8 cellular contexts compared by ENCODE assay signal in the genomic region with DNA sequence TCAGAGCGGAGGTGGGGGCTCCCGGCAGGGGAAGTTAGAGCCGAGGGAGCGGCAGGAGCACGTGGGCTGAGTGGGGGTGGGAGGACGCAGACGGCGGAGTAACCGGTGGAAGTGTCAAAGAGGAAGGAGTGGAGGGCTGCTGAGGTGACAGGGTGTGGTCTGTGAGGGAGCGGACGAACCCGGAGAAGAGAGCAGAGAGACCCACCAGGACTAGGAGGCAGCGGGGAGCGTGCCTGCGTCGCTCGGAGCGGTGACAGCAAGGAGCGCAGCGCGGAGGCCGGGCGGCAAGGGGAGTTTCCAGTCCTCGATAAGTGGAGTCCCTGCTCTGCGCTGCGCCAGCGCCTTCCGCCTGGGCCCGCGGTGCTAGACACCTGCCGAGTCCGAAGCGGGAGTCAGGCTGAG.
A peak's percentile ranks its signal among the peaks of the same experiment; 100 is the strongest.
DNase-seq lines count a peak whose midpoint lies in the region; ATAC-seq and TF ChIP-seq lines count a peak whose summit lies in the region.

No MANE protein-coding gene starts in this region.

- H3K27ac ChIP-seq in foreskin keratinocyte: no peak overlapping the region
- no peak overlapping the region for H3K27ac ChIP-seq in CD8-positive, alpha-beta T cell (ENCODE audit: low read depth, low read length)

- H3K36me3 Mint-ChIP-seq in activated CD8-positive, alpha-beta memory T cell treated with anti-CD3 and anti-CD28 coated beads, Interleukin-2, amount 10 ng/mL, durations not matched to agents 7 days and 5 days: no peaks in the 10 kb centered on the region
- no peaks in the 10 kb centered on the region for H3K36me3 Mint-ChIP-seq in CD8-positive, alpha-beta T cell

- peaks cover 36% of the 10 kb centered on the region for H3K27me3 Mint-ChIP-seq in activated CD8-positive, alpha-beta memory T cell treated with anti-CD3 and anti-CD28 coated beads, Interleukin-2, amount 10 ng/mL, durations not matched to agents 7 days and 5 days
- H3K27me3 Mint-ChIP-seq in CD8-positive, alpha-beta T cell (ENCODE audit: low read depth): peaks cover 29% of the 10 kb centered on the region

- no peak for DNase-seq in activated CD8-positive, alpha-beta memory T cell treated with anti-CD3 and anti-CD28 coated beads, Interleukin-2, amount 10 ng/mL, durations not matched to agents 7 days and 5 days
- DNase-seq in activated CD8-positive, alpha-beta memory T cell treated with anti-CD3 and anti-CD28 coated beads, Interleukin-2, amount 50 U/mL, for 4 hours: no peak
- no peak for DNase-seq in NT2/D1 (ENCODE audit: low read depth, low spot score)
- DNase-seq in foreskin keratinocyte: peak in 1 of 2 donors; percentile 10
- peak; percentile 80 for DNase-seq in posterior vena cava (ENCODE audit: low spot score)
- no peak for DNase-seq in mucosa of gallbladder (ENCODE audit: low spot score)
- DNase-seq in CD8-positive, alpha-beta T cell: no peak

- CTCF ChIA-PET in activated CD8-positive, alpha-beta memory T cell treated with anti-CD3 and anti-CD28 coated beads, Interleukin-2, amount 10 ng/mL, durations not matched to agents 7 days and 5 days (lab: Charles Lee): no interaction called here
- CTCF ChIA-PET in CD8-positive, alpha-beta T cell (lab: Charles Lee): no interaction called here

- no peaks in the 10 kb centered on the region for H3K9me3 Mint-ChIP-seq in activated CD8-positive, alpha-beta memory T cell treated with anti-CD3 and anti-CD28 coated beads, Interleukin-2, amount 10 ng/mL, durations not matched to agents 7 days and 5 days (ENCODE audit: low read depth)
- no peaks in the 10 kb centered on the region for H3K9me3 Mint-ChIP-seq in CD8-positive, alpha-beta T cell

- peak overlapping the region; percentile 21 for H3K9ac ChIP-seq in NT2/D1 (ENCODE audit: insufficient read length, low read depth)

- no peaks in the 10 kb centered on the region for H3K36me3 ChIP-seq in NT2/D1 (ENCODE audit: insufficient read depth, insufficient read length, low read length)
- no peaks in the 10 kb centered on the region for H3K36me3 ChIP-seq in CD8-positive, alpha-beta T cell (ENCODE audit: insufficient read depth, low read length)

- H3K9me3 ChIP-seq in NT2/D1 (ENCODE audit: insufficient read depth, low read length): no peaks in the 10 kb centered on the region
- no peaks in the 10 kb centered on the region for H3K9me3 ChIP-seq in CD8-positive, alpha-beta T cell (ENCODE audit: low read length)

- H3K4me3 Mint-ChIP-seq in activated CD8-positive, alpha-beta memory T cell treated with anti-CD3 and anti-CD28 coated beads, Interleukin-2, amount 10 ng/mL, durations not matched to agents 7 days and 5 days: no peak overlapping the region
- no peak overlapping the region for H3K4me3 Mint-ChIP-seq in CD8-positive, alpha-beta T cell

- peak overlapping the region; percentile 20 for H3K27ac Mint-ChIP-seq in activated CD8-positive, alpha-beta memory T cell treated with anti-CD3 and anti-CD28 coated beads, Interleukin-2, amount 10 ng/mL, durations not matched to agents 7 days and 5 days
- H3K27ac Mint-ChIP-seq in CD8-positive, alpha-beta T cell: no peak overlapping the region

- H3K27me3 ChIP-seq in NT2/D1 (ENCODE audit: insufficient read depth, insufficient read length) (peaks cover 75% of the 10 kb centered on the region), foreskin keratinocyte (peaks cover 87% of the 10 kb centered on the region)
- H3K27me3 ChIP-seq in CD8-positive, alpha-beta T cell (ENCODE audit: insufficient read depth, low read length): no peaks in the 10 kb centered on the region

- intact Hi-C loops in posterior vena cava (cut with DNase I): no loop called here
- intact Hi-C loops in CD8-positive, alpha-beta T cell (cut with DNase I, micrococcal nuclease): no loop called here

- peaks cover 4% of the 10 kb centered on the region for H3K4me1 Mint-ChIP-seq in activated CD8-positive, alpha-beta memory T cell treated with anti-CD3 and anti-CD28 coated beads, Interleukin-2, amount 10 ng/mL, durations not matched to agents 7 days and 5 days
- peaks cover 2% of the 10 kb centered on the region for H3K4me1 Mint-ChIP-seq in CD8-positive, alpha-beta T cell (ENCODE audit: low read depth)

- no peak for ATAC-seq in activated CD8-positive, alpha-beta memory T cell treated with anti-CD3 and anti-CD28 coated beads, Interleukin-2, amount 10 ng/mL, durations not matched to agents 7 days and 5 days
- ATAC-seq in foreskin keratinocyte: peak; percentile 83
- ATAC-seq in CD8-positive, alpha-beta T cell: no peak
- no peak for ATAC-seq in GM21447 (IDR thresholded peaks at IDR 0.05; ENCODE audit: unreplicated experiment)

- POLR2A ChIA-PET in CD8-positive, alpha-beta T cell (lab: Charles Lee): no interaction called here

- no peak for TF ChIP-seq CTCF in foreskin keratinocyte (conservative IDR thresholded peaks at IDR 0.05)
- TF ChIP-seq CTCF in CD8-positive, alpha-beta T cell (IDR thresholded peaks at IDR 0.05): no peak

- no peaks in the 10 kb centered on the region for H3K4me1 ChIP-seq in NT2/D1 (ENCODE audit: insufficient read depth, insufficient read length)
- H3K4me1 ChIP-seq in foreskin keratinocyte: no peaks in the 10 kb centered on the region
- no peaks in the 10 kb centered on the region for H3K4me1 ChIP-seq in CD8-positive, alpha-beta T cell (ENCODE audit: insufficient read depth, low read length)

- H3K4me3 ChIP-seq in NT2/D1 (ENCODE audit: insufficient read length, low read depth): peak overlapping the region; percentile 46
- H3K4me3 ChIP-seq in CD8-positive, alpha-beta T cell (ENCODE audit: low read depth, low read length): no peak overlapping the region
